Comparison of ENCODE assay signal across 19 cellular contexts in genomic region chr2:120859814-120860578, GRCh38.
DNase-seq lines count a peak whose midpoint lies in the region; ATAC-seq, FAIRE-seq and TF ChIP-seq lines count a peak whose summit lies in the region.
"Had no signal": no experiment of that assay in that cellular context is flagged by ENCODE, and none has a peak within 500 bp of the region (broad histone marks: within the 10 kb centered on the region; RNA-seq: fewer than 3 reads in every experiment).

No MANE protein-coding gene starts in this region.

- H3K18ac ChIP-seq in H1 (ENCODE audit: extremely low read depth, low read length), result peak overlapping the region; percentile 43; the same call in 1 of the 2 replicates

- H4K5ac ChIP-seq in H1 (ENCODE audit: insufficient read length, low read depth, low read length), result no peak overlapping the region

- peaks cover 12% of the 10 kb centered on the region for H3K79me1 ChIP-seq in H1 (ENCODE audit: low read depth, low read length)

- peak overlapping the region; percentile 84; the same call in 1 of the 2 replicates for H2BK12ac ChIP-seq in H1 (ENCODE audit: low read depth, low read length)

- H4K20me1 ChIP-seq in H1 (replicated peaks in 1 of 2; ENCODE audit: control insufficient read depth in 1 of 2, insufficient read depth in 2 of 2, low read length in 2 of 2), result peaks cover 19 to 28% of the 10 kb centered on the region in 2 experiments

- H2AFZ ChIP-seq in H1 (ENCODE audit: low read length), result no peak overlapping the region

- H2AK5ac ChIP-seq in H1 (ENCODE audit: low read depth, low read length), result no peak overlapping the region

- DNase-seq in left ventricle myocardium superior (peak; percentile 14), left cardiac atrium (no peak), H1 (ENCODE audit: low read depth in 1 of 2, low spot score in 2 of 2) (no peak), mesenteric fat pad (ENCODE audit: low spot score) (peak; percentile 67), upper lobe of right lung (peak; percentile 34), NCI-H2081 treated with DMSO at 0.1 percent for 48 hours (lab: John Stamatoyannopoulos, UW) (no peak), NCI-H1436 (lab: John Stamatoyannopoulos, UW) (no peak), NCI-H2227 treated with DMSO at 0.1 percent for 48 hours (lab: John Stamatoyannopoulos, UW) (no peak)
- DNase-seq: Calu3; CD8-positive, alpha-beta memory T cell; DMS153; Kasumi-1; NCI-H1694 treated with DMSO at 0.1 percent for 48 hours; NCI-H2107; NCI-H510A; SIG-M5 had no signal

- H3K4me3 ChIP-seq in H1 (ENCODE audit: extremely low read depth in 1 of 4, insufficient read depth in 2 of 4, low read depth in 3 of 4, low read length in 4 of 4) (no peak overlapping the region), upper lobe of right lung (no peak overlapping the region)

- no peak overlapping the region for H2BK120ac ChIP-seq in H1 (replicated peaks; ENCODE audit: low read depth, low read length)

- H3K36me3 ChIP-seq in H1 (ENCODE audit: control insufficient read depth in 2 of 4, insufficient read depth in 4 of 4, low read length in 3 of 4) (no peaks in the 10 kb centered on the region), upper lobe of right lung (no peaks in the 10 kb centered on the region)

- H3K23me2 ChIP-seq in H1 (ENCODE audit: low read depth, low read length), result peaks cover 3% of the 10 kb centered on the region; the same call in 1 of the 2 replicates

- TF ChIP-seq POLR2A in H1 (IDR thresholded peaks at IDR 0.05; ENCODE audit: control extremely low read depth in 1 of 2, low read depth in 2 of 2, low read length in 2 of 2), result no peak

- no peak for TF ChIP-seq RAD21 in H1 (IDR thresholded peaks at IDR 0.05 in 1 of 2, conservative IDR thresholded peaks at IDR 0.05 in 1 of 2; ENCODE audit: low read depth in 2 of 2, low read length in 2 of 2)

- no peak for FAIRE-seq in H1 (lab: Jason Lieb, UNC)
- FAIRE-seq: GM12891 had no signal

- no peak overlapping the region for H3K23ac ChIP-seq in H1 (ENCODE audit: insufficient read length)

- TF ChIP-seq EP300 in H1 (IDR thresholded peaks at IDR 0.05; ENCODE audit: borderline replicate concordance in 1 of 2, low read depth in 2 of 2, low read length in 2 of 2), result no peak

- H4K8ac ChIP-seq in H1 (ENCODE audit: extremely low read depth, insufficient read depth, low read length), result peak overlapping the region; percentile 7; the same call in 1 of the 2 replicates

- H2BK20ac ChIP-seq in H1 (ENCODE audit: low read length), result no peak overlapping the region

- H3K4me1 ChIP-seq in H1 (replicated peaks in 1 of 4; ENCODE audit: control insufficient read depth in 3 of 4, insufficient read depth in 4 of 4, low read length in 3 of 4), result peaks cover 5 to 36% (median 25%) of the 10 kb centered on the region in 4 experiments
- no peaks in the 10 kb centered on the region for H3K4me1 ChIP-seq in upper lobe of right lung

- H3K4ac ChIP-seq in H1 (replicated peaks; ENCODE audit: insufficient read length, low read depth, low read length), result no peak overlapping the region

- no peak overlapping the region for H3K4me2 ChIP-seq in H1 (ENCODE audit: insufficient read depth in 1 of 2, low read depth in 2 of 2, low read length in 2 of 2)

- ATAC-seq in left ventricle myocardium superior, result no peak
- ATAC-seq in left cardiac atrium, result no peak
- no peak for ATAC-seq in upper lobe of right lung

- peaks cover 0 to 49% of the 10 kb centered on the region in 2 experiments; a peak in 1 of 4 replicates for H3K79me2 ChIP-seq in H1 (ENCODE audit: control insufficient read depth in 1 of 2, insufficient read depth in 2 of 2, low read length in 2 of 2)

- no peak overlapping the region for H3K56ac ChIP-seq in H1 (replicated peaks; ENCODE audit: insufficient read length, low read depth, low read length)

- 0 out of 2 replicates have a peak overlapping the region, but pooled peaks have one; percentile 46 for H2BK15ac ChIP-seq in H1 (ENCODE audit: low read length)

- H2BK5ac ChIP-seq in H1 (ENCODE audit: low read depth, low read length), result no peak overlapping the region

- no peak overlapping the region for H3K9ac ChIP-seq in H1 (replicated peaks in 1 of 4; ENCODE audit: extremely low read depth in 1 of 4, low read depth in 3 of 4, low read length in 3 of 4)

- H3K27ac ChIP-seq in H1 (ENCODE audit: low read depth, low read length) (no peak overlapping the region), upper lobe of right lung (no peak overlapping the region)
- H3K27ac ChIP-seq: C4-2B, RWPE1 had no signal

- H3K14ac ChIP-seq in H1 (ENCODE audit: insufficient read length), result no peak overlapping the region

- 92% methylated on average over 14 of the region's 14 CpGs; no CpG with 5 or more reads in 1 of the 2 experiments for WGBS in H1 (ENCODE audit: extremely low coverage in 1 of 2, insufficient coverage in 1 of 2, insufficient read length in 1 of 2, insufficient replicate concordance in 2 of 2, low coverage in 1 of 2, low lambda C conversion rate in 2 of 2, missing lambda C conversion rate in 1 of 2), 2 experiments

- TF ChIP-seq CTCF in H1 (IDR thresholded peaks at IDR 0.05; ENCODE audit: control extremely low read depth in 1 of 3, insufficient read depth in 1 of 3, low read depth in 1 of 3, low read length in 3 of 3), result no peak
- TF ChIP-seq CTCF in upper lobe of right lung (IDR thresholded peaks at IDR 0.05), result no peak

- POLR2A ChIA-PET in H1 (lab: Charles Lee; ENCODE audit: partially characterized antibody), result interaction anchor here (0.7 to 2.6 kb wide), 5 partner anchors 8 to 215 kb away, joined by 3 to 10 read pairs (median 4); no protein-coding TSS in a partner anchor

- H3K27me3 ChIP-seq in H1 (replicated peaks in 1 of 4; ENCODE audit: control insufficient read depth in 3 of 4, extremely low read depth in 1 of 4, insufficient read depth in 3 of 4, low read length in 3 of 4), result no peaks in the 10 kb centered on the region
- no peaks in the 10 kb centered on the region for H3K27me3 ChIP-seq in upper lobe of right lung

- H4K91ac ChIP-seq in H1 (replicated peaks; ENCODE audit: insufficient read length, low read length), result no peak overlapping the region

- CTCF ChIA-PET in H1 (lab: Charles Lee; ENCODE audit: partially characterized antibody), result interaction anchor here (1.0 to 13.2 kb wide), 10 partner anchors 12 to 164 kb away, joined by 3 to 158 read pairs (median 6); no protein-coding TSS in a partner anchor

- intact Hi-C loops in left ventricle myocardium superior (cut with micrococcal nuclease), result loop anchor here (10.0 kb wide), 1 partner anchor 115 kb away; no protein-coding TSS in a partner anchor
- intact Hi-C loops in left cardiac atrium (cut with DNase I), result no loop called here
- intact Hi-C loops in upper lobe of right lung (cut with DNase I), result no loop called here

- H3K9me3 ChIP-seq in H1 (ENCODE audit: insufficient read depth in 2 of 2, low read depth in 1 of 2, low read length in 1 of 2) (no peaks in the 10 kb centered on the region), upper lobe of right lung (no peaks in the 10 kb centered on the region)

TF ChIP-seq in H1, 55 proteins besides CTCF, POLR2A, EP300 and RAD21:
- TF ChIP-seq RNF2 (IDR thresholded peaks at IDR 0.05; ENCODE audit: borderline replicate concordance, low read depth, low read length, missing control alignments, poor library complexity, severe bottlenecking), result no peak
- no peak for TF ChIP-seq BRCA1 (IDR thresholded peaks at IDR 0.05; ENCODE audit: low read depth, low read length)
- TF ChIP-seq, protein P1, sequence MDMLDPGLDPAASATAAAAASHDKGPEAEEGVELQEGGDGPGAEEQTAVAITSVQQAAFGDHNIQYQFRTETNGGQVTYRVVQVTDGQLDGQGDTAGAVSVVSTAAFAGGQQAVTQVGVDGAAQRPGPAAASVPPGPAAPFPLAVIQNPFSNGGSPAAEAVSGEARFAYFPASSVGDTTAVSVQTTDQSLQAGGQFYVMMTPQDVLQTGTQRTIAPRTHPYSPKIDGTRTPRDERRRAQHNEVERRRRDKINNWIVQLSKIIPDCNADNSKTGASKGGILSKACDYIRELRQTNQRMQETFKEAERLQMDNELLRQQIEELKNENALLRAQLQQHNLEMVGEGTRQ (IDR thresholded peaks at IDR 0.05; ENCODE audit: low read length), result no peak
- TF ChIP-seq TBP (IDR thresholded peaks at IDR 0.05; ENCODE audit: low read depth, low read length), result no peak
- no peak for TF ChIP-seq KDM5A (IDR thresholded peaks at IDR 0.05; ENCODE audit: low read length)
- TF ChIP-seq TEAD4 (IDR thresholded peaks at IDR 0.05; ENCODE audit: low read depth, low read length), result no peak
- no peak for TF ChIP-seq ASH2L (IDR thresholded peaks at IDR 0.05; ENCODE audit: low read length)
- TF ChIP-seq SIN3A (conservative IDR thresholded peaks at IDR 0.05 in 1 of 2, IDR thresholded peaks at IDR 0.05 in 1 of 2; ENCODE audit: low read depth in 1 of 2, low read length in 2 of 2), result no peak
- TF ChIP-seq KDM4A (IDR thresholded peaks at IDR 0.05; ENCODE audit: low read depth, low read length, severe bottlenecking), result no peak

Comparison
In these comparisons a context has a peak if more than half of its experiments do, and no peak if none do; other contexts are left out.
1. DNase-seq: peak in left ventricle myocardium superior (single experiment), mesenteric fat pad (single experiment) and upper lobe of right lung (single experiment); none in left cardiac atrium (single experiment), H1 (0 of 2), NCI-H2081 treated with DMSO at 0.1 percent for 48 hours (single experiment), NCI-H1436 (single experiment) and NCI-H2227 treated with DMSO at 0.1 percent for 48 hours (single experiment).